Comparison of ENCODE assay signal across 8 cellular contexts in genomic region chr2:116510117-116510671, GRCh38.
DNase-seq lines count a peak whose midpoint lies in the region; ATAC-seq and TF ChIP-seq lines count a peak whose summit lies in the region.

No MANE protein-coding gene starts in this region.

- ATAC-seq in GM18511 (IDR thresholded peaks at IDR 0.05; ENCODE audit: unreplicated experiment) (no peak), HG03342 (IDR thresholded peaks at IDR 0.05; ENCODE audit: unreplicated experiment) (no peak)

- H3K27me3 ChIP-seq in SJCRH30: no peaks in the 10 kb centered on the region
- no peaks in the 10 kb centered on the region for H3K27me3 ChIP-seq in liver (ENCODE audit: control insufficient read depth in 4 of 4, insufficient read depth in 4 of 4, low read length in 3 of 4)
- H3K27me3 ChIP-seq in tibial nerve: no peaks in the 10 kb centered on the region

- no peaks in the 10 kb centered on the region for H3K4me1 Mint-ChIP-seq in activated CD4-positive, alpha-beta T cell treated with anti-CD3 and anti-CD28 coated beads, Interleukin-2, amount 10 ng/mL, durations not matched to agents 7 days and 5 days

- no peak overlapping the region for H3K9ac ChIP-seq in liver (ENCODE audit: low read depth in 1 of 2, low read length in 2 of 2)

- H3K27ac ChIP-seq in SJCRH30 (no peak overlapping the region), liver (ENCODE audit: low read depth in 1 of 2, low read length in 2 of 2) (no peak overlapping the region), tibial nerve (no peak overlapping the region)

- no peaks in the 10 kb centered on the region for H3K9me3 ChIP-seq in SJCRH30 (replicated peaks)
- H3K9me3 ChIP-seq in liver (ENCODE audit: control insufficient read depth in 4 of 4, low read length in 3 of 4): no peaks in the 10 kb centered on the region
- H3K9me3 ChIP-seq in tibial nerve: peaks cover 0 to 11% (median 0%) of the 10 kb centered on the region in 4 donors

- no peak for TF ChIP-seq POLR2A in tibial nerve (IDR thresholded peaks at IDR 0.05)

- no peak for TF ChIP-seq EP300 in tibial nerve (IDR thresholded peaks at IDR 0.05)

- WGBS in liver: 30% methylated on average over 3 of the region's 3 CpGs
- WGBS in tibial nerve, 2 donors: 33 to 57% methylated on average over 1 to 2 of the region's 3 CpGs

- H3K4me1 ChIP-seq in SJCRH30 (no peaks in the 10 kb centered on the region), liver (ENCODE audit: control insufficient read depth in 4 of 4, insufficient read depth in 4 of 4, low read length in 3 of 4) (no peaks in the 10 kb centered on the region), tibial nerve (no peaks in the 10 kb centered on the region)

- H3K4me3 ChIP-seq in LNCaP clone FGC (ENCODE audit: low read depth, low read length): no peak overlapping the region
- H3K4me3 ChIP-seq in SJCRH30: no peak overlapping the region
- H3K4me3 ChIP-seq in liver (ENCODE audit: low read depth in 1 of 3, low read length in 3 of 3): no peak overlapping the region
- no peak overlapping the region for H3K4me3 ChIP-seq in tibial nerve

- H3K36me3 ChIP-seq in SJCRH30: no peaks in the 10 kb centered on the region
- no peaks in the 10 kb centered on the region for H3K36me3 ChIP-seq in liver (ENCODE audit: control insufficient read depth in 4 of 4, insufficient read depth in 3 of 4, low read depth in 1 of 4, low read length in 3 of 4)
- no peaks in the 10 kb centered on the region for H3K36me3 ChIP-seq in tibial nerve

- TF ChIP-seq CTCF in GM10248 (IDR thresholded peaks at IDR 0.05; ENCODE audit: control extremely low read depth, extremely low read depth, low read depth, missing control alignments) (peak; percentile 44), LNCaP clone FGC (IDR thresholded peaks at IDR 0.05; ENCODE audit: control insufficient read depth, extremely low read depth, insufficient read depth) (peak; percentile 65), liver (IDR thresholded peaks at IDR 0.05; ENCODE audit: low read depth, low read length, missing input control) (peak; percentile 46), tibial nerve (IDR thresholded peaks at IDR 0.05) (peak in 1 of 5 experiments; percentile 5)

- no peak overlapping the region for H3K27ac Mint-ChIP-seq in activated CD4-positive, alpha-beta T cell treated with anti-CD3 and anti-CD28 coated beads, Interleukin-2, amount 10 ng/mL, durations not matched to agents 7 days and 5 days

- no peaks in the 10 kb centered on the region for H3K27me3 Mint-ChIP-seq in activated CD4-positive, alpha-beta T cell treated with anti-CD3 and anti-CD28 coated beads, Interleukin-2, amount 10 ng/mL, durations not matched to agents 7 days and 5 days

- H3K4me3 Mint-ChIP-seq in activated CD4-positive, alpha-beta T cell treated with anti-CD3 and anti-CD28 coated beads, Interleukin-2, amount 10 ng/mL, durations not matched to agents 7 days and 5 days: no peak overlapping the region

- TF ChIP-seq RAD21 in liver (IDR thresholded peaks at IDR 0.05): peak; percentile 63 to 80

- POLR2A ChIA-PET in GM10248 (lab: Yijun Ruan, JAX): no interaction called here
- POLR2A ChIA-PET in activated CD4-positive, alpha-beta T cell treated with anti-CD3 and anti-CD28 coated beads, Interleukin-2, amount 10 ng/mL, durations not matched to agents 7 days and 5 days (lab: Charles Lee): no interaction called here

- DNase-seq in GM10248 (ENCODE audit: extremely low spot score) (no peak), LNCaP clone FGC (ENCODE audit: low read depth) (peak; percentile 52), SJCRH30 (peak; percentile 18 to 63), tibial nerve (ENCODE audit: low spot score in 2 of 2) (no peak)
- DNase-seq in activated CD4-positive, alpha-beta T cell treated with anti-CD3 and anti-CD28 coated beads, Interleukin-2, amount 10 ng/mL, durations not matched to agents 7 days and 5 days: no peak

- peaks cover 5% of the 10 kb centered on the region for H3K9me3 Mint-ChIP-seq in activated CD4-positive, alpha-beta T cell treated with anti-CD3 and anti-CD28 coated beads, Interleukin-2, amount 10 ng/mL, durations not matched to agents 7 days and 5 days

- H3K36me3 Mint-ChIP-seq in activated CD4-positive, alpha-beta T cell treated with anti-CD3 and anti-CD28 coated beads, Interleukin-2, amount 10 ng/mL, durations not matched to agents 7 days and 5 days (ENCODE audit: low read depth): no peaks in the 10 kb centered on the region

- CTCF ChIA-PET in GM10248 (lab: Yijun Ruan, JAX): interaction anchor here (1.1 kb wide), 1 partner anchor 9 kb away, joined by 3 read pairs; no protein-coding TSS in a partner anchor
- CTCF ChIA-PET in activated CD4-positive, alpha-beta T cell treated with anti-CD3 and anti-CD28 coated beads, Interleukin-2, amount 10 ng/mL, durations not matched to agents 7 days and 5 days (lab: Charles Lee): no interaction called here

TF ChIP-seq in liver, 16 proteins besides CTCF, POLR2A, EP300 and RAD21:
- TF ChIP-seq GABPA (IDR thresholded peaks at IDR 0.05 in 1 of 2, conservative IDR thresholded peaks at IDR 0.05 in 1 of 2): no peak
- no peak for TF ChIP-seq REST (IDR thresholded peaks at IDR 0.05)
TF ChIP-seq in liver: peak in this region for 0.

Comparison
In these comparisons a context has a peak if more than half of its experiments do, and no peak if none do; other contexts are left out.
1. DNase-seq: peak in LNCaP clone FGC (single experiment) and SJCRH30 (2 of 2); none in GM10248 (single experiment), tibial nerve (0 of 2) and activated CD4-positive, alpha-beta T cell treated with anti-CD3 and anti-CD28 coated beads, Interleukin-2, amount 10 ng/mL, durations not matched to agents 7 days and 5 days (single experiment).